17 cellular contexts compared by ENCODE assay signal in genomic region chr3:193844472-193844871, GRCh38.
DNase-seq lines count a peak whose midpoint lies in the region; ATAC-seq and TF ChIP-seq lines count a peak whose summit lies in the region.
"Had no signal": no experiment of that assay in that cellular context is flagged by ENCODE, and none has a peak within 500 bp of the region (broad histone marks: within the 10 kb centered on the region; RNA-seq: fewer than 3 reads in every experiment).

No MANE protein-coding gene starts in this region.

- no peaks in the 10 kb centered on the region for H3F3A ChIP-seq in GM23338 (replicated peaks; ENCODE audit: low read depth)

- no peaks in the 10 kb centered on the region for H3K79me2 ChIP-seq in GM23338 (replicated peaks; ENCODE audit: insufficient read depth)

- H3K4me3 ChIP-seq in GM23338 (no peak overlapping the region), duodenal mucosa (ENCODE audit: low read depth in 1 of 2, low read length in 2 of 2) (no peak overlapping the region), transverse colon (no peak overlapping the region), uterus (no peak overlapping the region)
- H3K4me3 ChIP-seq: HAP-1, SJCRH30 had no signal

- peaks cover 19% of the 10 kb centered on the region; the same call in 2 of the 3 replicates for H3K4me1 Mint-ChIP-seq in GM23338
- peaks cover 15% of the 10 kb centered on the region for H3K4me1 Mint-ChIP-seq in memory B cell
- no peaks in the 10 kb centered on the region for H3K4me1 Mint-ChIP-seq in activated CD8-positive, alpha-beta memory T cell treated with anti-CD3 and anti-CD28 coated beads, Interleukin-2, amount 10 ng/mL, durations not matched to agents 7 days and 5 days

- no peak for TF ChIP-seq POLR2A in transverse colon (IDR thresholded peaks at IDR 0.05)
- TF ChIP-seq POLR2A in uterus (IDR thresholded peaks at IDR 0.05): no peak

- peaks cover 6% of the 10 kb centered on the region; the same call in 1 of the 2 replicates for H3K4me1 ChIP-seq in GM23338 (ENCODE audit: insufficient read depth)
- peaks cover 39 to 63% of the 10 kb centered on the region in 2 donors for H3K4me1 ChIP-seq in duodenal mucosa (ENCODE audit: control insufficient read depth in 1 of 2, insufficient read depth in 2 of 2, low read length in 2 of 2)
- peaks cover 0 to 75% (median 33%) of the 10 kb centered on the region in 4 donors for H3K4me1 ChIP-seq in transverse colon
- H3K4me1 ChIP-seq in uterus: no peaks in the 10 kb centered on the region
- H3K4me1 ChIP-seq: SJCRH30 had no signal

- H3K27ac Mint-ChIP-seq in GM23338 (no peak overlapping the region), memory B cell (peak overlapping the region; percentile 54)
- no peak overlapping the region for H3K27ac Mint-ChIP-seq in activated CD8-positive, alpha-beta memory T cell treated with anti-CD3 and anti-CD28 coated beads, Interleukin-2, amount 10 ng/mL, durations not matched to agents 7 days and 5 days
- H3K27ac Mint-ChIP-seq: B cell; CD4-positive, alpha-beta T cell had no signal

- DNase-seq in GM23338 (ENCODE audit: low spot score): no peak
- no peak for DNase-seq in memory B cell (ENCODE audit: low spot score in 2 of 2)
- DNase-seq in transverse colon: no peak
- no peak for DNase-seq in HCEC 1CT
- DNase-seq in activated CD8-positive, alpha-beta memory T cell treated with anti-CD3 and anti-CD28 coated beads, Interleukin-2, amount 10 ng/mL, durations not matched to agents 7 days and 5 days: no peak
- DNase-seq in SK-N-DZ (ENCODE audit: low spot score): no peak
- DNase-seq in uterus: no peak
- DNase-seq: CD4-positive, alpha-beta T cell; GF-D8; NCI-H2029; NCI-H2171 treated with DMSO at 0.1 percent for 48 hours; NCI-H82; SJCRH30 had no signal

- CTCF ChIA-PET in activated CD8-positive, alpha-beta memory T cell treated with anti-CD3 and anti-CD28 coated beads, Interleukin-2, amount 10 ng/mL, durations not matched to agents 7 days and 5 days (lab: Charles Lee): interaction anchor here (1.0 kb wide), 1 partner anchor 52 kb away, joined by 3 read pairs; no protein-coding TSS in a partner anchor

- H3K4me2 ChIP-seq in GM23338: no peak overlapping the region

- no peak for ATAC-seq in GM23338
- ATAC-seq in memory B cell (ENCODE audit: low read depth): no peak
- ATAC-seq in activated CD8-positive, alpha-beta memory T cell treated with anti-CD3 and anti-CD28 coated beads, Interleukin-2, amount 10 ng/mL, durations not matched to agents 7 days and 5 days: no peak

- H4K20me1 ChIP-seq in GM23338 (replicated peaks; ENCODE audit: insufficient read depth): no peaks in the 10 kb centered on the region

- H3K27me3 ChIP-seq in GM23338 (ENCODE audit: insufficient read depth) (no peaks in the 10 kb centered on the region), duodenal mucosa (ENCODE audit: control insufficient read depth in 1 of 2, insufficient read depth in 2 of 2, low read length in 2 of 2) (no peaks in the 10 kb centered on the region), transverse colon (no peaks in the 10 kb centered on the region), uterus (no peaks in the 10 kb centered on the region)
- H3K27me3 ChIP-seq: SJCRH30 had no signal

- 55 to 72% methylated on average over 2 to 3 of the region's 3 CpGs for WGBS in transverse colon (ENCODE audit: low coverage in 1 of 2), 2 donors

- no peak for TF ChIP-seq EP300 in transverse colon (IDR thresholded peaks at IDR 0.05; ENCODE audit: low read depth)

- H3K9me3 Mint-ChIP-seq in GM23338 (peaks cover 6% of the 10 kb centered on the region; the same call in 1 of the 3 replicates), memory B cell (no peaks in the 10 kb centered on the region)
- no peaks in the 10 kb centered on the region for H3K9me3 Mint-ChIP-seq in activated CD8-positive, alpha-beta memory T cell treated with anti-CD3 and anti-CD28 coated beads, Interleukin-2, amount 10 ng/mL, durations not matched to agents 7 days and 5 days (ENCODE audit: low read depth)
- H3K9me3 Mint-ChIP-seq: CD4-positive, alpha-beta T cell had no signal

- peaks cover 16% of the 10 kb centered on the region for H3K27me3 Mint-ChIP-seq in GM23338 (ENCODE audit: insufficient read depth, low read depth, poor library complexity)
- no peaks in the 10 kb centered on the region for H3K27me3 Mint-ChIP-seq in memory B cell
- peaks cover 59% of the 10 kb centered on the region for H3K27me3 Mint-ChIP-seq in activated CD8-positive, alpha-beta memory T cell treated with anti-CD3 and anti-CD28 coated beads, Interleukin-2, amount 10 ng/mL, durations not matched to agents 7 days and 5 days

- H3K9me2 ChIP-seq in GM23338 (ENCODE audit: insufficient read depth): no peaks in the 10 kb centered on the region

- no peaks in the 10 kb centered on the region for H3K9me3 ChIP-seq in duodenal mucosa (ENCODE audit: control insufficient read depth in 1 of 2, low read length in 2 of 2)
- peaks cover 0 to 5% of the 10 kb centered on the region in 2 donors for H3K9me3 ChIP-seq in transverse colon
- no peaks in the 10 kb centered on the region for H3K9me3 ChIP-seq in uterus

- H3K4me3 Mint-ChIP-seq in GM23338 (no peak overlapping the region), memory B cell (no peak overlapping the region)
- H3K4me3 Mint-ChIP-seq in activated CD8-positive, alpha-beta memory T cell treated with anti-CD3 and anti-CD28 coated beads, Interleukin-2, amount 10 ng/mL, durations not matched to agents 7 days and 5 days: no peak overlapping the region
- H3K4me3 Mint-ChIP-seq: B cell; CD4-positive, alpha-beta T cell had no signal

- H3K36me3 Mint-ChIP-seq in GM23338 (ENCODE audit: low read depth) (no peaks in the 10 kb centered on the region), memory B cell (no peaks in the 10 kb centered on the region)
- no peaks in the 10 kb centered on the region for H3K36me3 Mint-ChIP-seq in activated CD8-positive, alpha-beta memory T cell treated with anti-CD3 and anti-CD28 coated beads, Interleukin-2, amount 10 ng/mL, durations not matched to agents 7 days and 5 days

- in situ Hi-C loops in transverse colon (cut with MboI; ENCODE audit: low pct_ligation_motif_present in 1 of 4, low pct_unique_long_range_greater_than_20kb in 1 of 4, low sequenced_read_pairs in 3 of 4): no loop called here

- no peak overlapping the region for H3K9ac ChIP-seq in duodenal mucosa (ENCODE audit: low read depth in 1 of 2, low read length in 2 of 2)

- H2AFZ ChIP-seq in GM23338: peak overlapping the region; percentile 59; the same call in 1 of the 2 replicates

- H3K27ac ChIP-seq in GM23338 (ENCODE audit: low read depth) (no peak overlapping the region), duodenal mucosa (ENCODE audit: low read depth, low read length) (peak overlapping the region; percentile 59), transverse colon (peak overlapping the region; percentile 81 to 89 (median 87)), uterus (no peak overlapping the region)
- H3K27ac ChIP-seq: RWPE1, SJCRH30 had no signal

- H3K36me3 ChIP-seq in GM23338 (ENCODE audit: insufficient read depth) (no peaks in the 10 kb centered on the region), duodenal mucosa (ENCODE audit: control insufficient read depth in 1 of 2, insufficient read depth in 2 of 2, low read length in 2 of 2) (no peaks in the 10 kb centered on the region), transverse colon (no peaks in the 10 kb centered on the region), uterus (no peaks in the 10 kb centered on the region)
- H3K36me3 ChIP-seq: HAP-1, SJCRH30 had no signal

- TF ChIP-seq CTCF in GM23338 (conservative IDR thresholded peaks at IDR 0.05; ENCODE audit: low read depth in 2 of 2): no peak
- TF ChIP-seq CTCF in transverse colon (IDR thresholded peaks at IDR 0.05): no peak
- TF ChIP-seq CTCF in uterus (IDR thresholded peaks at IDR 0.05): no peak

- intact Hi-C loops in transverse colon (cut with DNase I; ENCODE audit: low total_unique reads) (no loop called here), uterus (cut with DNase I; ENCODE audit: low total_unique reads) (no loop called here)

TF ChIP-seq in GM23338, 12 proteins besides CTCF, POLR2A, EP300 and RAD21 (continues in another document):
- TF ChIP-seq ZNF114 (CRISPR knock-in tag; IDR thresholded peaks at IDR 0.05) (no peak), CREB1 (CRISPR knock-in tag; IDR thresholded peaks at IDR 0.05; ENCODE audit: low read depth) (no peak)

Comparison
In these comparisons a context has a peak if more than half of its experiments do, and no peak if none do; other contexts are left out.
1. H3K27ac ChIP-seq: peak in duodenal mucosa (single experiment) and transverse colon (4 of 4); none in GM23338 (single experiment) and uterus (0 of 2).